ENCODE assay signal across 9 cellular contexts in genomic region chr3:4824948-4825325, GRCh38.
A peak's percentile ranks its signal among the peaks of the same experiment; 100 is the strongest.
DNase-seq lines count a peak whose midpoint lies in the region; ATAC-seq and TF ChIP-seq lines count a peak whose summit lies in the region.
"Had no signal": no experiment of that assay in that cellular context is flagged by ENCODE, and none has a peak within 500 bp of the region (broad histone marks: within the 10 kb centered on the region; RNA-seq: fewer than 3 reads in every experiment).

No MANE protein-coding gene starts in this region.

- H3K4me1 ChIP-seq in IMR-90 (ENCODE audit: control insufficient read depth, insufficient read depth, low read length) (peaks cover 2% of the 10 kb centered on the region; the same call in 1 of the 2 replicates), mammary epithelial cell (ENCODE audit: insufficient read depth, low read length) (peaks cover 38% of the 10 kb centered on the region), muscle layer of duodenum (ENCODE audit: control insufficient read depth in 1 of 2, insufficient read depth in 2 of 2, low read length in 2 of 2) (peaks cover 10 to 23% of the 10 kb centered on the region in 2 donors), neuronal stem cell (ENCODE audit: control insufficient read depth in 2 of 2, insufficient read depth in 1 of 2, low read depth in 1 of 2, low read length in 2 of 2) (peaks cover 0 to 3% of the 10 kb centered on the region in 2 donors)
- H3K4me1 ChIP-seq: neural progenitor cell had no signal

- H3K9me1 ChIP-seq in IMR-90 (ENCODE audit: insufficient read depth, low read length) = no peaks in the 10 kb centered on the region; the same call in 1 of the 2 replicates

- CTCF ChIA-PET in IMR-90 (lab: Yijun Ruan, JAX) (no interaction called here), mammary epithelial cell (lab: Charles Lee; ENCODE audit: low non-redundant PET) (no interaction called here)

- no peak overlapping the region for H3K4ac ChIP-seq in IMR-90 (ENCODE audit: low read depth, low read length)
- no peak overlapping the region for H3K4ac ChIP-seq in neuronal stem cell (ENCODE audit: low read length)

- no peaks in the 10 kb centered on the region for H3K79me2 ChIP-seq in mammary epithelial cell (ENCODE audit: insufficient read depth, low read length)

- H2BK15ac ChIP-seq in IMR-90 (ENCODE audit: low read depth, low read length) = no peak overlapping the region
- H2BK15ac ChIP-seq in neuronal stem cell (ENCODE audit: low read length) = no peak overlapping the region

- H3K4me2 ChIP-seq in IMR-90 (ENCODE audit: low read depth, low read length) = no peak overlapping the region
- peak overlapping the region; percentile 24 for H3K4me2 ChIP-seq in mammary epithelial cell (ENCODE audit: insufficient read depth, low read depth, low read length)
- no peak overlapping the region for H3K4me2 ChIP-seq in neuronal stem cell (ENCODE audit: insufficient read depth, low read length, poor library complexity, severe bottlenecking)
- H3K4me2 ChIP-seq: neural progenitor cell had no signal

- no peak for TF ChIP-seq POLR2A in IMR-90 (IDR thresholded peaks at IDR 0.05; ENCODE audit: low read depth, low read length)

- H4K20me1 ChIP-seq in IMR-90 (ENCODE audit: insufficient read depth, low read length) (no peaks in the 10 kb centered on the region), mammary epithelial cell (ENCODE audit: insufficient read depth, low read length) (no peaks in the 10 kb centered on the region)

- H3K23ac ChIP-seq in IMR-90 (ENCODE audit: low read depth, low read length) (no peak overlapping the region), neuronal stem cell (ENCODE audit: low read depth, low read length, poor library complexity) (no peak overlapping the region)

- H3K27ac ChIP-seq in IMR-90 (ENCODE audit: insufficient read depth, low read length) = no peak overlapping the region
- peak overlapping the region; percentile 17 for H3K27ac ChIP-seq in mammary epithelial cell (ENCODE audit: insufficient read depth, low read depth, low read length)
- H3K27ac ChIP-seq in muscle layer of duodenum (ENCODE audit: low read length) = peak overlapping the region; percentile 89
- no peak overlapping the region for H3K27ac ChIP-seq in neuronal stem cell (replicated peaks; ENCODE audit: low read length)
- H3K27ac ChIP-seq: neural progenitor cell had no signal

- H3K18ac ChIP-seq in IMR-90 (ENCODE audit: low read depth, low read length) (no peak overlapping the region), neuronal stem cell (ENCODE audit: low read length) (no peak overlapping the region)

- BruUV-seq in IMR-90 (replicated peaks; lab: Mats Ljungman, UMichigan) (no TSS peak), mammary epithelial cell (replicated peaks; lab: Mats Ljungman, UMichigan) (no TSS peak)

- TF ChIP-seq RAD21 in IMR-90 (IDR thresholded peaks at IDR 0.05; ENCODE audit: low read length) = no peak

- H2AFZ ChIP-seq in IMR-90 (replicated peaks; ENCODE audit: low read length, poor library complexity) = no peak overlapping the region
- H2AFZ ChIP-seq in mammary epithelial cell (ENCODE audit: low read depth, low read length) = peak overlapping the region; percentile 18
- no peak overlapping the region for H2AFZ ChIP-seq in neuronal stem cell (ENCODE audit: low read length)
- H2AFZ ChIP-seq: neural progenitor cell had no signal

- no CpG with 5 or more reads among the region's 3 CpGs for WGBS in IMR-90 (ENCODE audit: extremely low coverage in 2 of 2, insufficient read length in 1 of 2), 2 experiments
- WGBS in mammary epithelial cell (ENCODE audit: low coverage, missing lambda C conversion rate) = 11% methylated on average over 3 of the region's 3 CpGs
- no CpG with 5 or more reads among the region's 3 CpGs for WGBS in neuronal stem cell (ENCODE audit: extremely low coverage in 2 of 2, insufficient read length in 2 of 2, insufficient replicate concordance in 1 of 2), 2 donors

- H4K91ac ChIP-seq in IMR-90 (ENCODE audit: insufficient read depth, low read depth, low read length) = no peak overlapping the region
- H4K91ac ChIP-seq in neuronal stem cell (ENCODE audit: low read depth, low read length, poor library complexity) = no peak overlapping the region

- in situ Hi-C loops in IMR-90 (cut with MboI; ENCODE audit: low sequenced_read_pairs) = no loop called here
- in situ Hi-C loops in mammary epithelial cell (cut with MboI; ENCODE audit: low sequenced_read_pairs in 2 of 2) = no loop called here

- TF ChIP-seq CTCF in IMR-90 (conservative IDR thresholded peaks at IDR 0.05; ENCODE audit: low read depth, low read length) (no peak), mammary epithelial cell (conservative IDR thresholded peaks at IDR 0.05 in 1 of 2, IDR thresholded peaks at IDR 0.05 in 1 of 2; ENCODE audit: extremely low read depth in 1 of 2, insufficient read depth in 1 of 2, low read depth in 1 of 2, low read length in 2 of 2) (no peak)

- H2BK5ac ChIP-seq in IMR-90 (ENCODE audit: low read depth, low read length, poor library complexity, severe bottlenecking) (no peak overlapping the region), neuronal stem cell (ENCODE audit: low read length) (no peak overlapping the region)

- intact Hi-C loops in IMR-90 (cut with micrococcal nuclease) = no loop called here
- intact Hi-C loops in mammary epithelial cell (cut with micrococcal nuclease) = loop anchor here (5.0 kb wide), 1 partner anchor 202 kb away; no protein-coding TSS in a partner anchor

- H4K8ac ChIP-seq in IMR-90 (ENCODE audit: low read depth in 2 of 2, low read length in 2 of 2) (no peak overlapping the region), neuronal stem cell (ENCODE audit: low read depth, low read length) (no peak overlapping the region)

- dilution Hi-C loops in IMR-90 (cut with HindIII; ENCODE audit: low sequenced_read_pairs, unreplicated experiment) (no loop called here), mammary epithelial cell (cut with HindIII; ENCODE audit: low sequenced_read_pairs) (no loop called here)

- POLR2A ChIA-PET in IMR-90 (lab: Charles Lee; ENCODE audit: unreplicated experiment) = no interaction called here

- H3K79me1 ChIP-seq in IMR-90 (ENCODE audit: low read depth in 1 of 2, low read length in 2 of 2) (no peaks in the 10 kb centered on the region), neuronal stem cell (ENCODE audit: low read depth, low read length) (no peaks in the 10 kb centered on the region)

- H2BK12ac ChIP-seq in neuronal stem cell (ENCODE audit: low read length) = no peak overlapping the region

- H3K4me3 ChIP-seq in IMR-90 (ENCODE audit: insufficient read depth, low read depth, low read length) = no peak overlapping the region
- H3K4me3 ChIP-seq in mammary epithelial cell (replicated peaks in 1 of 3; ENCODE audit: insufficient read depth in 1 of 3, low read depth in 2 of 3, low read length in 3 of 3) = no peak overlapping the region
- no peak overlapping the region for H3K4me3 ChIP-seq in muscle layer of duodenum (ENCODE audit: low read depth in 1 of 2, low read length in 2 of 2)
- no peak overlapping the region for H3K4me3 ChIP-seq in neuronal stem cell (ENCODE audit: low read length in 2 of 2)
- H3K4me3 ChIP-seq: neural progenitor cell had no signal

- no peak overlapping the region for H2BK20ac ChIP-seq in IMR-90 (ENCODE audit: low read depth, low read length)

- H3K36me3 ChIP-seq in IMR-90 (ENCODE audit: control insufficient read depth, insufficient read depth, low read length) = no peaks in the 10 kb centered on the region
- no peaks in the 10 kb centered on the region for H3K36me3 ChIP-seq in mammary epithelial cell (ENCODE audit: insufficient read depth, low read length)
- H3K36me3 ChIP-seq in muscle layer of duodenum (ENCODE audit: control insufficient read depth in 1 of 2, insufficient read depth in 2 of 2, low read length in 2 of 2) = peaks cover 0 to 10% of the 10 kb centered on the region in 2 donors
- H3K36me3 ChIP-seq in neuronal stem cell (replicated peaks in 1 of 2; ENCODE audit: control insufficient read depth in 2 of 2, insufficient read depth in 2 of 2, low read length in 2 of 2) = no peaks in the 10 kb centered on the region
- H3K36me3 ChIP-seq: neural progenitor cell had no signal

- ATAC-seq in IMR-90 (ENCODE audit: low read depth) (peak; percentile 80), GM18868 (IDR thresholded peaks at IDR 0.05; ENCODE audit: unreplicated experiment) (no peak), GM21381 (IDR thresholded peaks at IDR 0.05; ENCODE audit: unreplicated experiment) (no peak)

- peak; percentile 63 for DNase-seq in AG08396 (ENCODE audit: low spot score)
- DNase-seq in IMR-90 = peak; percentile 60
- peak; percentile 80 for DNase-seq in mammary epithelial cell
- DNase-seq in KG1 (lab: John Stamatoyannopoulos, UW) = no peak
- no peak for DNase-seq in neuronal stem cell (ENCODE audit: low spot score)

- no peak overlapping the region for H2AK9ac ChIP-seq in IMR-90 (replicated peaks; ENCODE audit: low read depth, low read length, poor library complexity)

- H3K56ac ChIP-seq in IMR-90 (ENCODE audit: extremely low read depth, insufficient read depth, low read length) = no peak overlapping the region

- H3K14ac ChIP-seq in IMR-90 (replicated peaks; ENCODE audit: low read depth, low read length) (no peak overlapping the region), neuronal stem cell (ENCODE audit: low read length) (no peak overlapping the region)

- H2BK120ac ChIP-seq in IMR-90 (ENCODE audit: low read depth, low read length) = no peak overlapping the region; the same call in 1 of the 2 replicates
- H2BK120ac ChIP-seq in neuronal stem cell (ENCODE audit: low read depth, low read length) = no peak overlapping the region

- H3K27me3 ChIP-seq in IMR-90 (ENCODE audit: control insufficient read depth, insufficient read depth, low read length) (no peaks in the 10 kb centered on the region), mammary epithelial cell (ENCODE audit: insufficient read depth, low read length) (no peaks in the 10 kb centered on the region), muscle layer of duodenum (ENCODE audit: low read depth, low read length) (no peaks in the 10 kb centered on the region), neuronal stem cell (ENCODE audit: control insufficient read depth in 3 of 3, insufficient read depth in 3 of 3, low read depth in 1 of 3, low read length in 3 of 3) (no peaks in the 10 kb centered on the region)
- H3K27me3 ChIP-seq: neural progenitor cell had no signal

- H3K9me3 ChIP-seq in IMR-90 (ENCODE audit: control insufficient read depth, insufficient read depth, low read length) (no peaks in the 10 kb centered on the region), mammary epithelial cell (replicated peaks; ENCODE audit: insufficient read depth, low read length) (no peaks in the 10 kb centered on the region), muscle layer of duodenum (ENCODE audit: control insufficient read depth in 1 of 2, low read length in 2 of 2) (no peaks in the 10 kb centered on the region), neuronal stem cell (replicated peaks in 1 of 2; ENCODE audit: control insufficient read depth in 2 of 2, insufficient read depth in 1 of 2, low read depth in 1 of 2, low read length in 2 of 2) (no peaks in the 10 kb centered on the region)

- H3K9ac ChIP-seq in IMR-90 (ENCODE audit: low read depth, low read length) (no peak overlapping the region), mammary epithelial cell (ENCODE audit: insufficient read depth, low read length) (no peak overlapping the region), neuronal stem cell (ENCODE audit: low read depth, low read length, poor library complexity) (no peak overlapping the region)
- H3K9ac ChIP-seq: neural progenitor cell had no signal

- H4K5ac ChIP-seq in IMR-90 (ENCODE audit: low read depth, low read length) = no peak overlapping the region

- H2AK5ac ChIP-seq in IMR-90 (ENCODE audit: low read depth, low read length) (no peak overlapping the region), neuronal stem cell (ENCODE audit: low read depth, low read length) (no peak overlapping the region)

Comparison
In these comparisons a context has a peak if more than half of its experiments do, and no peak if none do; other contexts are left out.
1. DNase-seq: peak in AG08396 (single experiment), IMR-90 (single experiment) and mammary epithelial cell (single experiment); none in KG1 (single experiment) and neuronal stem cell (single experiment).
2. H3K27ac ChIP-seq: peak in mammary epithelial cell (single experiment) and muscle layer of duodenum (single experiment); none in IMR-90 (single experiment) and neuronal stem cell (single experiment).